In the genomic region with DNA sequence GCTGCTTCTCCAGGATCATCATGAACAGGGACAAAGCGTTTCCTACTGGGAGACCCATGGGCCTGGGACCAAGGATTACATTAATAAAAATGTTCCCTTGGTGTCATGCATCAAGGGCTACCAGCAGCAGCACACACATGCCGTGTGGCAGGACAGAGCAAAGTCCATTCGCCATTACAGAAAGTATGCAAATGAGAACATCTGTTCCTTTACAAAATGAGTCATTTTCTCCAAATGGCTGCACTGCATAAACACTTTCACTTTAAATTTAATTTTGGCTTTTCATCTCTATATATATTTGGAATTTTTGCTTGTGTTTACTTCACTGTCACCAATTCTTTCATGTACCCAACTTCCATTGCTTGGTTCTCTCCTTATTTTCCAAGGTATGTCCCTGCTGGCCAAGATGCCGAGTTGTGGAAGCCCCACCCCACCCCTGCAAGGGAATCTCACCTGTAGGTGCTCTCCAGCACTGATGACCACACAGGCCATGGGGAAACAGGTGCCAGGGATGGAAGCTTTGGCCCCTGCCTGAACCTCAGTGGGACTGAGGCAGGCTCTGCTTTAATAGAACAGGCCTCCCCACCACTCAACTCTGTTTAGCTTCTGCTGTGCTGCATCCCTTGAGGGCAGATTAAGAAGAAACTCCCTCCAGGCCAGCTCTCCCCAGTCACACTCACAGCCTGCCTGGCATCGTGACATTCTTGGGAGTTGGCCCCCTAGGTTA, we compare ENCODE assay signal across 12 cellular contexts. TPM values are rescaled to one million over a fixed set of nuclear protein-coding genes. Genes with fewer than 3 reads are reported as not detected.
DNase-seq lines count a peak whose midpoint lies in the region; ATAC-seq, FAIRE-seq and TF ChIP-seq lines count a peak whose summit lies in the region.
"Had no signal": no experiment of that assay in that cellular context is flagged by ENCODE, and none has a peak within 500 bp of the region (broad histone marks: within the 10 kb centered on the region; RNA-seq: fewer than 3 reads in every experiment).

No MANE protein-coding gene starts in this region.

- no peak for DNase-seq in GM12892 (ENCODE audit: insufficient read length)
- peak; percentile 22 for DNase-seq in left lobe of liver (ENCODE audit: low spot score)
- no peak for DNase-seq in CD14-positive monocyte (ENCODE audit: low spot score)
- DNase-seq in HEK293T (ENCODE audit: extremely low spot score): no peak
- DNase-seq in PC-3: no peak
- DNase-seq: activated CD4-positive, alpha-beta T cell treated with anti-CD3 and anti-CD28 coated beads, Interleukin-2, amount 50 U/mL, for 48 hours; central memory CD4-positive, alpha-beta T cell; stimulated activated CD4-positive, alpha-beta T cell treated with anti-CD3 and anti-CD28 coated beads, Interleukin-4, amount 100 ng/mL, for 1 hour had no signal

- H3K9me2 ChIP-seq in PC-3 (replicated peaks; ENCODE audit: low read length): no peaks in the 10 kb centered on the region

- H3K9ac ChIP-seq in KMS-11 (no peak overlapping the region), PC-3 (ENCODE audit: low read length) (no peak overlapping the region)

- no peaks in the 10 kb centered on the region for H3K9me3 ChIP-seq in PC-3 (ENCODE audit: low read length)

- H3K27me3 ChIP-seq in KMS-11 (ENCODE audit: insufficient read depth, low read depth): no peaks in the 10 kb centered on the region
- no peaks in the 10 kb centered on the region for H3K27me3 ChIP-seq in PC-3 (ENCODE audit: low read length)

- FAIRE-seq in GM12892 (lab: Jason Lieb, UNC): peak; percentile 85
- FAIRE-seq: RCC 7860 had no signal

- intact Hi-C loops in CD14-positive monocyte (cut with micrococcal nuclease): no loop called here
- intact Hi-C loops in PC-3 (cut with micrococcal nuclease): no loop called here

- no peak overlapping the region for H2AFZ ChIP-seq in KMS-11 (ENCODE audit: low read depth)
- H2AFZ ChIP-seq in PC-3 (ENCODE audit: low read length): no peak overlapping the region

- no peaks in the 10 kb centered on the region for H3K36me3 Mint-ChIP-seq in CD14-positive monocyte

- H3K4me1 ChIP-seq in KMS-11 (ENCODE audit: low read depth, poor library complexity, severe bottlenecking) (peaks cover 11% of the 10 kb centered on the region), PC-3 (ENCODE audit: insufficient read depth, low read length) (peaks cover 7% of the 10 kb centered on the region; the same call in 1 of the 2 replicates)

- H3K4me3 ChIP-seq in KMS-11 (IDR thresholded peaks at IDR 0.05; ENCODE audit: insufficient read depth, low read depth, low read length): no peak overlapping the region
- H3K4me3 ChIP-seq in PC-3 (ENCODE audit: low read length): no peak overlapping the region

- no TSS peak for BruUV-seq in PC-3 (replicated peaks; lab: Mats Ljungman, UMichigan)

- no peak overlapping the region for H3K4me3 Mint-ChIP-seq in CD14-positive monocyte

- no peaks in the 10 kb centered on the region for H3K36me3 ChIP-seq in KMS-11 (ENCODE audit: insufficient read depth)
- H3K36me3 ChIP-seq in PC-3 (ENCODE audit: low read depth, low read length): no peaks in the 10 kb centered on the region

- peaks cover 3 to 14% (median 9%) of the 10 kb centered on the region in 7 donors for H3K9me3 Mint-ChIP-seq in CD14-positive monocyte

- H3F3A ChIP-seq in PC-3 (ENCODE audit: low read length, unreplicated experiment): no peaks in the 10 kb centered on the region

- H3K4me2 ChIP-seq in KMS-11 (peak overlapping the region; percentile 18; the same call in 1 of the 2 replicates), PC-3 (ENCODE audit: low read length) (no peak overlapping the region)

- POLR2A ChIA-PET in HEK293T (lab: Yijun Ruan, JAX) (no interaction called here), PC-3 (lab: Charles Lee; ENCODE audit: unreplicated experiment) (no interaction called here)

- no peaks in the 10 kb centered on the region for H3K79me2 ChIP-seq in KMS-11 (ENCODE audit: insufficient read depth, low read depth)
- no peaks in the 10 kb centered on the region for H3K79me2 ChIP-seq in PC-3 (ENCODE audit: low read length)

- H3K27ac Mint-ChIP-seq in CD14-positive monocyte: no peak overlapping the region

- H4K20me1 ChIP-seq in KMS-11 (ENCODE audit: insufficient read depth) (no peaks in the 10 kb centered on the region), PC-3 (ENCODE audit: low read length) (no peaks in the 10 kb centered on the region)

- CTCF ChIA-PET in HEK293T (lab: Yijun Ruan, JAX) (no interaction called here), PC-3 (lab: Charles Lee) (no interaction called here)

- no peak for TF ChIP-seq POLR2A in GM12892 (IDR thresholded peaks at IDR 0.05; ENCODE audit: low read depth, low read length)

- TF ChIP-seq CTCF in KMS-11 (conservative IDR thresholded peaks at IDR 0.05; ENCODE audit: low read depth, low read length) (no peak), CD14-positive monocyte (IDR thresholded peaks at IDR 0.05) (no peak), PC-3 (conservative IDR thresholded peaks at IDR 0.05; ENCODE audit: low read depth, low read length) (no peak)

- H3K27ac ChIP-seq in KMS-11 (no peak overlapping the region), PC-3 (ENCODE audit: low read length) (no peak overlapping the region)

- ATAC-seq in GM19395 (IDR thresholded peaks at IDR 0.05; ENCODE audit: unreplicated experiment) (peak; percentile 72), left lobe of liver (no peak), PC-3 (no peak)
- ATAC-seq: HCT116 had no signal

- H3K27me3 Mint-ChIP-seq in CD14-positive monocyte (ENCODE audit: low read depth in 3 of 3): peaks cover 6 to 17% (median 13%) of the 10 kb centered on the region in 3 donors

- H3K4me1 Mint-ChIP-seq in CD14-positive monocyte: no peaks in the 10 kb centered on the region

TF ChIP-seq in HEK293T, 16 proteins besides CTCF, POLR2A, EP300 and RAD21:
- no peak for TF ChIP-seq ARNT (IDR thresholded peaks at IDR 0.05)
- TF ChIP-seq SP1 (IDR thresholded peaks at IDR 0.05): no peak
- TF ChIP-seq FOXM1 (IDR thresholded peaks at IDR 0.05; ENCODE audit: borderline replicate concordance): no peak
- no peak for TF ChIP-seq HDGF (IDR thresholded peaks at IDR 0.05; ENCODE audit: borderline replicate concordance)
- no peak for TF ChIP-seq NFRKB (IDR thresholded peaks at IDR 0.05)
- TF ChIP-seq TARDBP (IDR thresholded peaks at IDR 0.05): no peak
- no peak for TF ChIP-seq LEF1 (IDR thresholded peaks at IDR 0.05; ENCODE audit: borderline replicate concordance)
- TF ChIP-seq L3MBTL2 (conservative IDR thresholded peaks at IDR 0.05): no peak
- TF ChIP-seq, protein P1, sequence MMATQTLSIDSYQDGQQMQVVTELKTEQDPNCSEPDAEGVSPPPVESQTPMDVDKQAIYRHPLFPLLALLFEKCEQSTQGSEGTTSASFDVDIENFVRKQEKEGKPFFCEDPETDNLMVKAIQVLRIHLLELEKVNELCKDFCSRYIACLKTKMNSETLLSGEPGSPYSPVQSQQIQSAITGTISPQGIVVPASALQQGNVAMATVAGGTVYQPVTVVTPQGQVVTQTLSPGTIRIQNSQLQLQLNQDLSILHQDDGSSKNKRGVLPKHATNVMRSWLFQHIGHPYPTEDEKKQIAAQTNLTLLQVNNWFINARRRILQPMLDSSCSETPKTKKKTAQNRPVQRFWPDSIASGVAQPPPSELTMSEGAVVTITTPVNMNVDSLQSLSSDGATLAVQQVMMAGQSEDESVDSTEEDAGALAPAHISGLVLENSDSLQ (IDR thresholded peaks at IDR 0.05): no peak
- TF ChIP-seq ZNF384 (IDR thresholded peaks at IDR 0.05): no peak
- no peak for TF ChIP-seq FOXA1 (IDR thresholded peaks at IDR 0.05)
- no peak for TF ChIP-seq SUZ12 (IDR thresholded peaks at IDR 0.05)
- TF ChIP-seq FOXK2 (IDR thresholded peaks at IDR 0.05): no peak
- no peak for TF ChIP-seq BHLHE40 (IDR thresholded peaks at IDR 0.05; ENCODE audit: borderline replicate concordance)
- TF ChIP-seq CTBP1 (IDR thresholded peaks at IDR 0.05; ENCODE audit: borderline replicate concordance): no peak
- TF ChIP-seq ELF4 (IDR thresholded peaks at IDR 0.05): no peak

RNA-seq across cellular contexts. Expression of a gene that starts 15.6 kb away (rescaled TPM):
- 0.06 TPM for polyA plus RNA-seq in GM12892 (2012; ENCODE audit: missing spikeins)
- total RNA-seq in left lobe of liver (0.33 TPM), PC-3 (2014; rRNA removed) (14.4 and 17.6 TPM in 2 replicates)
- polyA plus RNA-seq in CD14-positive monocyte: under 1 TPM in 1 of 2 donors, not detected in 1; 0.04 TPM

Comparison
In these comparisons a context has a peak if more than half of its experiments do, and no peak if none do; other contexts are left out.
1. RNA of a gene that starts 15.6 kb away (total RNA-seq): 14.4 to 17.6 TPM in PC-3; 0.33 TPM in left lobe of liver (single experiment); every median in the first group is over 10 times any median in the second.